In genomic region chr6:155116571-155116910, GRCh38 we compare ENCODE assay signal across 19 cellular contexts.
DNase-seq lines count a peak whose midpoint lies in the region; FAIRE-seq and TF ChIP-seq lines count a peak whose summit lies in the region.
"Had no signal": no experiment of that assay in that cellular context is flagged by ENCODE, and none has a peak within 500 bp of the region (broad histone marks: within the 10 kb centered on the region; RNA-seq: fewer than 3 reads in every experiment).

No MANE protein-coding gene starts in this region.

- H3K9me3 ChIP-seq in Caco-2 (no peaks in the 10 kb centered on the region), SK-N-SH (no peaks in the 10 kb centered on the region)
- H3K9me3 ChIP-seq: ascending aorta, thyroid gland had no signal

- TF ChIP-seq RAD21 in SK-N-SH (IDR thresholded peaks at IDR 0.05; ENCODE audit: low read length), result no peak

- no peaks in the 10 kb centered on the region for H3K27me3 ChIP-seq in Caco-2 (replicated peaks; ENCODE audit: control insufficient read depth, insufficient read depth, low read length)
- H3K27me3 ChIP-seq in SK-N-SH (ENCODE audit: insufficient read depth), result no peaks in the 10 kb centered on the region
- H3K27me3 ChIP-seq: ascending aorta, thyroid gland had no signal

- peak overlapping the region; percentile 11; the same call in 1 of the 2 replicates for H3K9ac ChIP-seq in SK-N-SH

- no peaks in the 10 kb centered on the region for H4K20me1 ChIP-seq in SK-N-SH (ENCODE audit: insufficient read depth)

- H3K9me2 ChIP-seq in SK-N-SH, result no peaks in the 10 kb centered on the region

- TF ChIP-seq CTCF in Caco-2 (IDR thresholded peaks at IDR 0.05; ENCODE audit: insufficient read depth in 1 of 2, low read depth in 1 of 2, low read length in 1 of 2, severe bottlenecking in 1 of 2, unreplicated experiment in 1 of 2) (no peak), SK-N-SH (IDR thresholded peaks at IDR 0.05) (no peak)

- H3K4me3 Mint-ChIP-seq in Caco-2 (ENCODE audit: unreplicated experiment), result no peak overlapping the region
- H3K4me3 Mint-ChIP-seq: B cell; effector memory CD8-positive, alpha-beta T cell; nephron had no signal

- TF ChIP-seq EP300 in SK-N-SH (IDR thresholded peaks at IDR 0.05; ENCODE audit: borderline replicate concordance in 1 of 2, low read depth in 1 of 2, low read length in 1 of 2), result no peak

- H3K36me3 ChIP-seq in Caco-2 (ENCODE audit: control insufficient read depth, insufficient read depth, low read length), result no peaks in the 10 kb centered on the region
- H3K36me3 ChIP-seq in SK-N-SH (replicated peaks in 1 of 2; ENCODE audit: control insufficient read depth in 1 of 2, insufficient read depth in 2 of 2, low read length in 1 of 2), result no peaks in the 10 kb centered on the region
- H3K36me3 ChIP-seq: ascending aorta, thyroid gland had no signal

- 94% methylated on average over 5 of the region's 5 CpGs for WGBS in SK-N-SH (ENCODE audit: low lambda C conversion rate)

- H3K9me3 Mint-ChIP-seq in Caco-2 (ENCODE audit: unreplicated experiment), result no peaks in the 10 kb centered on the region
- H3K9me3 Mint-ChIP-seq: effector memory CD8-positive, alpha-beta T cell; nephron had no signal

- intact Hi-C loops in Caco-2 (cut with micrococcal nuclease; ENCODE audit: unreplicated experiment), result no loop called here

- H3F3A ChIP-seq in SK-N-SH (replicated peaks; ENCODE audit: insufficient read depth), result peaks cover 11% of the 10 kb centered on the region

- no peak for DNase-seq in Caco-2
- DNase-seq in GM12892 (ENCODE audit: insufficient read length), result no peak
- DNase-seq in SK-N-SH, result no peak
- DNase-seq in fibroblast of peridontal ligament (ENCODE audit: extremely low read depth), result peak; percentile 47
- no peak for DNase-seq in NCI-H82 treated with DMSO at 0.1 percent for 48 hours (lab: John Stamatoyannopoulos, UW; ENCODE audit: unreplicated experiment)
- DNase-seq in NCI-H2081 (lab: John Stamatoyannopoulos, UW), result no peak
- DNase-seq in COR-L47 (lab: John Stamatoyannopoulos, UW), result no peak
- DNase-seq: Calu3; effector memory CD8-positive, alpha-beta T cell; hypothalamus; NCI-H1436; NCI-H2171 treated with DMSO at 0.1 percent for 48 hours; NCI-H748 treated with DMSO at 0.1 percent for 48 hours; thyroid gland had no signal

- POLR2A ChIA-PET in Caco-2 (lab: Charles Lee) (no interaction called here), SK-N-SH (lab: Yijun Ruan, JAX) (no interaction called here)

- H3K36me3 Mint-ChIP-seq in Caco-2 (ENCODE audit: insufficient read depth, unreplicated experiment), result no peaks in the 10 kb centered on the region

- peaks cover 10% of the 10 kb centered on the region for H3K4me1 ChIP-seq in Caco-2
- H3K4me1 ChIP-seq in SK-N-SH (ENCODE audit: control insufficient read depth in 1 of 2, insufficient read depth in 2 of 2, low read depth in 1 of 2, low read length in 1 of 2), result peaks cover 0 to 6% of the 10 kb centered on the region in 2 experiments; a peak in 3 of 4 replicates
- H3K4me1 ChIP-seq: thyroid gland had no signal

- H3K79me2 ChIP-seq in SK-N-SH (ENCODE audit: insufficient read depth), result peaks cover 7% of the 10 kb centered on the region; the same call in 1 of the 2 replicates

- BruUV-seq in Caco-2 (replicated peaks; lab: Mats Ljungman, UMichigan), result no TSS peak

- FAIRE-seq in GM12892 (lab: Jason Lieb, UNC), result peak; percentile 27
- FAIRE-seq: TTC549 had no signal

- peaks cover 14% of the 10 kb centered on the region for H3K4me1 Mint-ChIP-seq in Caco-2 (ENCODE audit: low read depth, unreplicated experiment)

- no peak for TF ChIP-seq POLR2A in GM12892 (IDR thresholded peaks at IDR 0.05; ENCODE audit: low read depth, low read length)

- no peak overlapping the region for H3K4me3 ChIP-seq in Caco-2 (ENCODE audit: low read depth, low read length)
- no peak overlapping the region for H3K4me3 ChIP-seq in SK-N-SH (ENCODE audit: low read depth in 2 of 2, low read length in 1 of 2)
- H3K4me3 ChIP-seq: ascending aorta, thyroid gland had no signal

- H3K27ac Mint-ChIP-seq in Caco-2 (ENCODE audit: unreplicated experiment), result peak overlapping the region; percentile 39
- H3K27ac Mint-ChIP-seq: B cell; effector memory CD8-positive, alpha-beta T cell; nephron; progenitor cell of endocrine pancreas had no signal

- H3K27me3 Mint-ChIP-seq in Caco-2 (ENCODE audit: insufficient read depth, unreplicated experiment), result no peaks in the 10 kb centered on the region
- H3K27me3 Mint-ChIP-seq: B cell had no signal

- peak overlapping the region; percentile 35; the same call in 1 of the 2 replicates for H2AFZ ChIP-seq in SK-N-SH (ENCODE audit: low read depth)

- H3K27ac ChIP-seq in SK-N-SH (ENCODE audit: low read depth in 2 of 2, low read length in 1 of 2), result peak overlapping the region; percentile 31 to 46; a peak in 2 of 4 replicates
- H3K27ac ChIP-seq: ascending aorta, thyroid gland had no signal

- 0 out of 2 replicates have a peak overlapping the region, but pooled peaks have one; percentile 10 for H3K4me2 ChIP-seq in SK-N-SH

- CTCF ChIA-PET in Caco-2 (lab: Charles Lee) (no interaction called here), SK-N-SH (lab: Yijun Ruan, JAX) (no interaction called here)

TF ChIP-seq in SK-N-SH, 30 proteins besides CTCF, POLR2A, EP300 and RAD21:
- TF ChIP-seq GABPA (IDR thresholded peaks at IDR 0.05; ENCODE audit: low read depth), result no peak
- no peak for TF ChIP-seq EZH2phosphoT487 (IDR thresholded peaks at IDR 0.05; ENCODE audit: borderline replicate concordance, low read depth)
- no peak for TF ChIP-seq RCOR1 (IDR thresholded peaks at IDR 0.05; ENCODE audit: low read length)
- no peak for TF ChIP-seq TAF1 (IDR thresholded peaks at IDR 0.05; ENCODE audit: borderline replicate concordance, low read depth, low read length)
- no peak for TF ChIP-seq TEAD4 (IDR thresholded peaks at IDR 0.05; ENCODE audit: borderline replicate concordance, insufficient read depth)
- no peak for TF ChIP-seq SMC3 (IDR thresholded peaks at IDR 0.05; ENCODE audit: low read depth, low read length)
- TF ChIP-seq NRF1 (IDR thresholded peaks at IDR 0.05; ENCODE audit: low read depth, low read length), result no peak
- TF ChIP-seq FOSL2 (IDR thresholded peaks at IDR 0.05; ENCODE audit: borderline replicate concordance, low read depth), result no peak
- no peak for TF ChIP-seq ELF1 (IDR thresholded peaks at IDR 0.05)
- TF ChIP-seq CHD2 (IDR thresholded peaks at IDR 0.05; ENCODE audit: low read length, partially characterized antibody), result no peak
- TF ChIP-seq MAX (IDR thresholded peaks at IDR 0.05; ENCODE audit: low read depth), result no peak
- no peak for TF ChIP-seq USF1 (IDR thresholded peaks at IDR 0.05; ENCODE audit: borderline replicate concordance, low read depth)
- TF ChIP-seq RFX5 (IDR thresholded peaks at IDR 0.05; ENCODE audit: low read length), result no peak
